Comparison of ENCODE assay signal across 15 cellular contexts in the genomic region with DNA sequence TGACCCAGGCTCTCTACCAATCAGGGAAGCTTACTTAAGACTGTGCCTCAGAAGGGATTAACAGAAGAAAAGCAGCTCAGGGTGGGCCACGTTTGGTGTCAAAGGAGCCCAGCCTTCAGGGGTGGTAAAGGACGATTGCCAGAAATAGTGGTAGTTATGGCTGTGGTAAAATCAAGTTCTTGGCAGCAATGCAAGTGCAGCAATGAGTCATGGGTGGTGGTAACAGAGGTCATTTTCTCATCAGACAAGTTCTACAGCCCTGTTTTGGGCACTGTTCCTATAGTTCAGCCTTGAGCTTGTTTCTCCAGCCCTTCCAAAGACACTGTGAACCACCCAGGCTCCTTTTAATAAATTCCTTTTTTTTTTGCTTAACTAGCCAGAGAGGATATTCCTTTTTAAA.
A peak's percentile ranks its signal among the peaks of the same experiment; 100 is the strongest.
DNase-seq lines count a peak whose midpoint lies in the region; ATAC-seq and TF ChIP-seq lines count a peak whose summit lies in the region.
"Had no signal": no experiment of that assay in that cellular context is flagged by ENCODE, and none has a peak within 500 bp of the region (broad histone marks: within the 10 kb centered on the region; RNA-seq: fewer than 3 reads in every experiment).

No MANE protein-coding gene starts in this region.

- H3K27ac ChIP-seq in Peyer's patch: peak overlapping the region in 1 of 4 donors; percentile 25
- H3K27ac ChIP-seq: KMS-11, upper lobe of left lung had no signal

- TF ChIP-seq POLR2A in Peyer's patch (IDR thresholded peaks at IDR 0.05): no peak

- TF ChIP-seq CTCF in Peyer's patch (IDR thresholded peaks at IDR 0.05) (no peak), epithelial cell of esophagus (IDR thresholded peaks at IDR 0.05; ENCODE audit: insufficient read depth, low read depth, low read length, missing control alignments) (no peak)

- H3K4me3 ChIP-seq in Peyer's patch: no peak overlapping the region
- no peak overlapping the region for H3K4me3 ChIP-seq in epithelial cell of esophagus (ENCODE audit: low read length)
- H3K4me3 ChIP-seq: upper lobe of left lung had no signal

- H3K4me1 ChIP-seq in Peyer's patch: no peaks in the 10 kb centered on the region
- H3K4me1 ChIP-seq: upper lobe of left lung had no signal

- H3K9me3 ChIP-seq in Peyer's patch: no peaks in the 10 kb centered on the region
- H3K9me3 ChIP-seq: upper lobe of left lung had no signal

- no peak for ATAC-seq in GM18861 (IDR thresholded peaks at IDR 0.05; ENCODE audit: unreplicated experiment)
- ATAC-seq: right cardiac atrium had no signal

- H3K36me3 ChIP-seq in Peyer's patch: no peaks in the 10 kb centered on the region
- H3K36me3 ChIP-seq: upper lobe of left lung had no signal

- H3K27me3 ChIP-seq in Peyer's patch: no peaks in the 10 kb centered on the region
- H3K27me3 ChIP-seq: upper lobe of left lung had no signal

- DNase-seq in GM03348 (ENCODE audit: low spot score): peak; percentile 3
- DNase-seq in Peyer's patch: peak in 2 of 3 donors; percentile 35 to 56
- peak; percentile 81 for DNase-seq in epithelial cell of esophagus (ENCODE audit: low read depth)
- peak; percentile 80 for DNase-seq in renal cortical epithelial cell (ENCODE audit: low read depth)
- DNase-seq in T-helper 9 cell: no peak
- DNase-seq in activated CD4-positive, alpha-beta T cell treated with anti-CD3 and anti-CD28 coated beads for 1 hour: no peak
- DNase-seq in 8988T: no peak
- DNase-seq: activated effector memory CD4-positive, alpha-beta T cell treated with Interleukin-2 at 50 U/mL for 16 hours; H7; NCI-H2171; right cardiac atrium; RPMI8226; upper lobe of left lung had no signal

Comparison
In these comparisons a context has a peak if more than half of its experiments do, and no peak if none do; other contexts are left out.
1. DNase-seq: peak in GM03348 (single experiment), Peyer's patch (2 of 3), epithelial cell of esophagus (single experiment) and renal cortical epithelial cell (single experiment); none in T-helper 9 cell (single experiment), activated CD4-positive, alpha-beta T cell treated with anti-CD3 and anti-CD28 coated beads for 1 hour (single experiment) and 8988T (single experiment).